In the genomic region with DNA sequence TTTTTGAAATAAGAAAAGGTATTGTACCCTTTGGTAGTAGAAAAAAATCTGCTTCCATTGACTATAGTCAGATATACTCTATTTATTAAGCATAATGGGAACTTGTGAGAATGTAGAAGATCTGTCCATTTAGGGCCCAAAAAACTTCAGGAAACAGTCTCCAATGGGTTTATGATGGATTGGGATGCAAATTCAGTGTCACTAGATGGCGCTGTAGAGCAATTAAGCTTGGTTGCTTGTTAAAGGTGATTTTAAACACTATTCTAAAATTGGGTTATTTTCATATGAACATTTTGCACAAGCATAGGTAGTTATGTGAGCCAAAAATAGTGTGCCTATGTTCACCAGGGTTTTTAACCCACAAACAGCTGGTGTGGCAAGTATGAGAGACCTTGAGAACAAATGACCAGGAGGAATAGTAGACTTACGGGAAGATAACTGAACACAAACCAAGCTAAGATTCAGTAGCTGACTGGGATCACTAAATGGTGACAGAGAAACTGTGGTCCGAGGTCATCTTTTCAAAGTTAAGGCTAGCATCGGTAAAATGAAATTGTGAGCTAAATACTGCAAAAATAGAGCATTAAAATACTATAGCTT, we compare ENCODE assay signal across 8 cellular contexts.
A peak's percentile ranks its signal among the peaks of the same experiment; 100 is the strongest.
DNase-seq lines count a peak whose midpoint lies in the region; ATAC-seq and TF ChIP-seq lines count a peak whose summit lies in the region.

No MANE protein-coding gene starts in this region.

- H3K9me3 Mint-ChIP-seq in CD14-positive monocyte = peaks cover 0 to 3% (median 0%) of the 10 kb centered on the region in 7 donors

- DNase-seq in CD14-positive monocyte (ENCODE audit: low spot score) (peak; percentile 56), GM12865 (ENCODE audit: low read depth) (peak; percentile 79), NCI-H226 (peak; percentile 2), T47D (ENCODE audit: low read depth in 1 of 2, low spot score in 1 of 2) (peak; percentile 10 to 65), medulla oblongata (ENCODE audit: extremely low spot score) (peak; percentile 56)
- no peak for DNase-seq in activated CD4-positive, CD25-positive, alpha-beta regulatory T cell treated with anti-CD3 and anti-CD28 coated beads, Interleukin-2, amount 50 U/mL, for 72 hours

- H3K36me3 Mint-ChIP-seq in CD14-positive monocyte = no peaks in the 10 kb centered on the region

- intact Hi-C loops in CD14-positive monocyte (cut with micrococcal nuclease) = loop anchor here in 1 of 2 donors (10.0 kb wide), 2 partner anchors 50 to 80 kb away; a partner anchor contains a TSS

- peaks cover 12% of the 10 kb centered on the region for H3K4me1 Mint-ChIP-seq in CD14-positive monocyte

- H3K27ac Mint-ChIP-seq in CD14-positive monocyte = no peak overlapping the region

- ATAC-seq in HG02981 (IDR thresholded peaks at IDR 0.05; ENCODE audit: unreplicated experiment) (no peak), HG03442 (IDR thresholded peaks at IDR 0.05; ENCODE audit: unreplicated experiment) (no peak)

- peak; percentile 96 for TF ChIP-seq CTCF in CD14-positive monocyte (IDR thresholded peaks at IDR 0.05)
- TF ChIP-seq CTCF in GM12865 (IDR thresholded peaks at IDR 0.05; ENCODE audit: insufficient read depth, low read depth, low read length, missing control alignments) = peak; percentile 74

- in situ Hi-C loops in T47D (cut with HindIII; ENCODE audit: low pct_unique_long_range_greater_than_20kb, low sequenced_read_pairs) = no loop called here

- H3K4me3 ChIP-seq in GM12865 (ENCODE audit: low read depth, low read length) = no peak overlapping the region

- no peak overlapping the region for H3K4me3 Mint-ChIP-seq in CD14-positive monocyte

- H3K27me3 Mint-ChIP-seq in CD14-positive monocyte (ENCODE audit: low read depth in 3 of 3) = peaks cover 3 to 10% (median 9%) of the 10 kb centered on the region in 3 donors
